12 cellular contexts compared by ENCODE assay signal in the genomic region with DNA sequence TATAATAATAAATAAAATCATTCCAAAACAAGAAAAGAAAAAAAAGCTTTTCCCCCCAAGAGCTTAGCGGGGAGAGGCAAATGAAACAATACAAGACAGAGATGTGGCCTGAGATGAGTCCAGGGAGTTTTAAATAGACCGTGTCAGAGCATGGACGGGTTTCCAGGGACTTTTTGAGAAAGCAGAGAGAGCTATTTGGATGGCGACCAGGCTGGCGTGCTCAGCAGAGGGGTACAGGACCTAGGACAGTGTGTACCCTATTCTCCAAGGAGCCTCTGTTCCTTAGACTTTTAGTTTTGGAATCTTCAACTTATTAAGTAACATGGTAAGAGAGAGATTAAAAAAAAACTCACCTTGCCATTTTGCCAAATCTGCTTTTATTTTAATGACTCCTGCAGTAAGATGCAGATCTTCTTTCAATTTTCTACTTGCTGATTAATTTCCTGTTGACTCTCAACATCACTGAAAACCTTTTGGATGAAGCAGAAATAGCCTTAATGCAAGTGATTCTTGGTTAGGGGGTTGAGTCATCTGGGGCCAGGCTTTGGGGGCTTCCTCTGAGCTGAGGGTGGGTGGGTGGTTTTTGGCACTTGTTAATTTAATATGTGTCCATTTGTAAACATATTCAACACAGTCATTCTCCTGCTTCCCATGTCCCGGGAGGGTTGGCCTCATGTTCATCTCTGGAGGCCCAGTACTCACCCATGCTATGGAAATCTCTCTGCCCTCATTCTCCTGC. TPM values are rescaled to one million over a fixed set of nuclear protein-coding genes. Genes with fewer than 3 reads are reported as not detected.
DNase-seq lines count a peak whose midpoint lies in the region; ATAC-seq and TF ChIP-seq lines count a peak whose summit lies in the region.
"Had no signal": no experiment of that assay in that cellular context is flagged by ENCODE, and none has a peak within 500 bp of the region (broad histone marks: within the 10 kb centered on the region; RNA-seq: fewer than 3 reads in every experiment).

No MANE protein-coding gene starts in this region.

- peak; percentile 54 to 55 for ATAC-seq in lower lobe of right lung

- DNase-seq in HCEC 1CT: peak; percentile 22
- DNase-seq in dermis blood vessel endothelial cell: peak; percentile 60
- no peak for DNase-seq in lower lobe of right lung
- no peak for DNase-seq in erythroblast (lab: John Stamatoyannopoulos, UW)
- no peak for DNase-seq in activated CD4-positive, alpha-beta T cell treated with anti-CD3 and anti-CD28 coated beads for 4 hours
- DNase-seq in T-helper 2 cell treated with Interferon-gamma antibody and Interleukin-4, amounts not matched to agents 5 μg/mL and 100 μg/mL, for 36 hours (ENCODE audit: low spot score): no peak
- DNase-seq in NCI-H748 (lab: John Stamatoyannopoulos, UW; ENCODE audit: unreplicated experiment): no peak
- DNase-seq: activated CD4-positive, alpha-beta memory T cell treated with anti-CD3 and anti-CD28 coated beads for 36 hours; GOT3; islet precursor cell; nephron progenitor cell had no signal

- H3K9me3 Mint-ChIP-seq in T-helper 2 cell treated with Interferon-gamma antibody and Interleukin-4, amounts not matched to agents 5 μg/mL and 100 μg/mL, for 36 hours: no peaks in the 10 kb centered on the region
- H3K9me3 Mint-ChIP-seq: activated CD4-positive, alpha-beta memory T cell treated with anti-CD3 and anti-CD28 coated beads for 36 hours had no signal

- no peak overlapping the region for H3K27ac Mint-ChIP-seq in T-helper 2 cell treated with Interferon-gamma antibody and Interleukin-4, amounts not matched to agents 5 μg/mL and 100 μg/mL, for 36 hours
- H3K27ac Mint-ChIP-seq: activated CD4-positive, alpha-beta memory T cell treated with anti-CD3 and anti-CD28 coated beads for 36 hours; nephron progenitor cell had no signal

- H3K27me3 ChIP-seq in lower lobe of right lung (ENCODE audit: low read depth): no peaks in the 10 kb centered on the region
- H3K27me3 ChIP-seq in stomach smooth muscle (ENCODE audit: control insufficient read depth in 1 of 2, insufficient read depth in 2 of 2, low read length in 2 of 2): no peaks in the 10 kb centered on the region

- peaks cover 18% of the 10 kb centered on the region for H3K4me1 ChIP-seq in lower lobe of right lung
- H3K4me1 ChIP-seq in stomach smooth muscle (ENCODE audit: control insufficient read depth, insufficient read depth, low read length): peaks cover 9% of the 10 kb centered on the region

- no peak overlapping the region for H3K9ac ChIP-seq in stomach smooth muscle (ENCODE audit: low read length in 2 of 2)

- TF ChIP-seq POLR2A in erythroblast (IDR thresholded peaks at IDR 0.05; ENCODE audit: low read length): no peak

- no peak overlapping the region for H3K4me3 Mint-ChIP-seq in T-helper 2 cell treated with Interferon-gamma antibody and Interleukin-4, amounts not matched to agents 5 μg/mL and 100 μg/mL, for 36 hours
- H3K4me3 Mint-ChIP-seq: activated CD4-positive, alpha-beta memory T cell treated with anti-CD3 and anti-CD28 coated beads for 36 hours; nephron progenitor cell had no signal

- H3K4me3 ChIP-seq in lower lobe of right lung (no peak overlapping the region), stomach smooth muscle (ENCODE audit: low read length in 2 of 2) (no peak overlapping the region)

- no peak for TF ChIP-seq CTCF in lower lobe of right lung (IDR thresholded peaks at IDR 0.05)

- H3K36me3 ChIP-seq in lower lobe of right lung (no peaks in the 10 kb centered on the region), stomach smooth muscle (ENCODE audit: control insufficient read depth in 2 of 2, insufficient read depth in 2 of 2, low read length in 2 of 2) (no peaks in the 10 kb centered on the region)

- H3K9me3 ChIP-seq in lower lobe of right lung (no peaks in the 10 kb centered on the region), stomach smooth muscle (ENCODE audit: control insufficient read depth in 2 of 2, low read length in 2 of 2) (no peaks in the 10 kb centered on the region)

- no peaks in the 10 kb centered on the region for H3K27me3 Mint-ChIP-seq in T-helper 2 cell treated with Interferon-gamma antibody and Interleukin-4, amounts not matched to agents 5 μg/mL and 100 μg/mL, for 36 hours (ENCODE audit: low read depth)

- H3K27ac ChIP-seq in lower lobe of right lung: peak overlapping the region; percentile 39
- H3K27ac ChIP-seq in stomach smooth muscle (ENCODE audit: low read length): peak overlapping the region; percentile 62

- no peaks in the 10 kb centered on the region for H3K4me1 Mint-ChIP-seq in T-helper 2 cell treated with Interferon-gamma antibody and Interleukin-4, amounts not matched to agents 5 μg/mL and 100 μg/mL, for 36 hours (ENCODE audit: low read depth)

- H3K36me3 Mint-ChIP-seq in T-helper 2 cell treated with Interferon-gamma antibody and Interleukin-4, amounts not matched to agents 5 μg/mL and 100 μg/mL, for 36 hours (ENCODE audit: low read depth): no peaks in the 10 kb centered on the region
- H3K36me3 Mint-ChIP-seq: activated CD4-positive, alpha-beta memory T cell treated with anti-CD3 and anti-CD28 coated beads for 36 hours had no signal

- intact Hi-C loops in lower lobe of right lung (cut with DNase I): no loop called here

RNA-seq across cellular contexts. Expression of gene OSMR, which starts 49.6 kb away (rescaled TPM):
- total RNA-seq in dermis blood vessel endothelial cell (24.2 and 30.0 TPM in 2 replicates), lower lobe of right lung (61.6 TPM)

Comparison
In these comparisons a context has a peak if more than half of its experiments do, and no peak if none do; other contexts are left out.
1. DNase-seq: peak in HCEC 1CT (single experiment) and dermis blood vessel endothelial cell (single experiment); none in lower lobe of right lung (single experiment), erythroblast (0 of 2), activated CD4-positive, alpha-beta T cell treated with anti-CD3 and anti-CD28 coated beads for 4 hours (0 of 2), T-helper 2 cell treated with Interferon-gamma antibody and Interleukin-4, amounts not matched to agents 5 μg/mL and 100 μg/mL, for 36 hours (single experiment) and NCI-H748 (single experiment).